Comparison of ENCODE assay signal across 27 cellular contexts in genomic region chr4:70603856-70604255, GRCh38. TPM values are rescaled to one million over a fixed set of nuclear protein-coding genes. Genes with fewer than 3 reads are reported as not detected.
DNase-seq lines count a peak whose midpoint lies in the region; ATAC-seq and TF ChIP-seq lines count a peak whose summit lies in the region.
"Had no signal": no experiment of that assay in that cellular context is flagged by ENCODE, and none has a peak within 500 bp of the region (broad histone marks: within the 10 kb centered on the region; RNA-seq: fewer than 3 reads in every experiment).

No MANE protein-coding gene starts in this region.

- no peaks in the 10 kb centered on the region for H4K20me1 ChIP-seq in DND-41 (ENCODE audit: insufficient read depth, low read length)

- H3K36me3 Mint-ChIP-seq in activated CD4-positive, alpha-beta memory T cell treated with anti-CD3 and anti-CD28 coated beads for 36 hours: no peaks in the 10 kb centered on the region
- H3K36me3 Mint-ChIP-seq: CD4-positive, CD25-positive, alpha-beta regulatory T cell; memory B cell; naive B cell had no signal

- no peak for ATAC-seq in DND-41 (ENCODE audit: insufficient read depth, low read depth)
- ATAC-seq: HCT116, right lobe of liver had no signal

- CTCF ChIA-PET in activated CD4-positive, alpha-beta memory T cell treated with anti-CD3 and anti-CD28 coated beads for 36 hours (lab: Charles Lee): interaction anchor here (1.6 kb wide), 1 partner anchor 1699 kb away, joined by 3 read pairs; no protein-coding TSS in a partner anchor

- H3K4me3 ChIP-seq in DND-41 (ENCODE audit: low read depth in 1 of 2, low read length in 2 of 2) (no peak overlapping the region), skeletal muscle cell (ENCODE audit: low read depth, low read length) (no peak overlapping the region)
- H3K4me3 ChIP-seq: dorsolateral prefrontal cortex, right lobe of liver had no signal

- no peaks in the 10 kb centered on the region for H3K27me3 ChIP-seq in DND-41 (ENCODE audit: insufficient read depth, low read length, poor library complexity)
- H3K27me3 ChIP-seq: right lobe of liver had no signal

- H3K27me3 Mint-ChIP-seq in activated CD4-positive, alpha-beta memory T cell treated with anti-CD3 and anti-CD28 coated beads for 36 hours: peaks cover 9% of the 10 kb centered on the region
- H3K27me3 Mint-ChIP-seq: memory B cell, naive B cell had no signal

- no peaks in the 10 kb centered on the region for H3K79me2 ChIP-seq in DND-41 (ENCODE audit: insufficient read depth, low read length)

- no peak overlapping the region for H3K4me2 ChIP-seq in DND-41 (ENCODE audit: insufficient read depth, low read length)
- H3K4me2 ChIP-seq: KMS-11 had no signal

- no peak overlapping the region for H3K4me3 Mint-ChIP-seq in activated CD4-positive, alpha-beta memory T cell treated with anti-CD3 and anti-CD28 coated beads for 36 hours
- H3K4me3 Mint-ChIP-seq: activated B cell treated with CpG ODN at 0.5 μM for 24 hours; activated CD4-positive, alpha-beta memory T cell treated with anti-CD3 and anti-CD28 coated beads, Interleukin-2, amount 10 ng/mL, durations not matched to agents 7 days and 5 days; CD4-positive, CD25-positive, alpha-beta regulatory T cell; memory B cell; naive B cell had no signal

- no peak for DNase-seq in DND-41
- DNase-seq in RKO (ENCODE audit: low spot score): peak; percentile 8
- peak; percentile 83 for DNase-seq in fibroblast of peridontal ligament (ENCODE audit: extremely low read depth)
- DNase-seq in skeletal muscle cell (ENCODE audit: low read depth): peak; percentile 27
- DNase-seq in dermis blood vessel endothelial cell: no peak
- no peak for DNase-seq in NCI-H345 treated with DMSO at 0.1 percent for 48 hours (lab: John Stamatoyannopoulos, UW; ENCODE audit: unreplicated experiment)
- DNase-seq in activated CD4-positive, alpha-beta memory T cell treated with anti-CD3 and anti-CD28 coated beads for 36 hours: no peak
- no peak for DNase-seq in COR-L47 (lab: John Stamatoyannopoulos, UW)
- DNase-seq: activated B cell treated with CpG ODN at 0.5 μM for 24 hours; activated CD4-positive, alpha-beta memory T cell treated with anti-CD3 and anti-CD28 coated beads, Interleukin-2, amount 10 ng/mL, durations not matched to agents 7 days and 5 days; activated gamma-delta T cell; CD4-positive, CD25-positive, alpha-beta regulatory T cell; dorsolateral prefrontal cortex; kidney glomerular epithelial cell; naive B cell; NCI-H187 treated with DMSO at 0.1 percent for 48 hours; NCI-H774; occipital lobe; right lobe of liver; stimulated activated CD8-positive, alpha-beta memory T cell treated with anti-CD3 and anti-CD28 coated beads, Interleukin-4, amount 100 ng/mL, for 48 hours; T1000 had no signal

- H3K27ac Mint-ChIP-seq in activated CD4-positive, alpha-beta memory T cell treated with anti-CD3 and anti-CD28 coated beads for 36 hours: no peak overlapping the region
- H3K27ac Mint-ChIP-seq: activated B cell treated with CpG ODN at 0.5 μM for 24 hours; activated CD4-positive, alpha-beta memory T cell treated with anti-CD3 and anti-CD28 coated beads, Interleukin-2, amount 10 ng/mL, durations not matched to agents 7 days and 5 days; CD4-positive, CD25-positive, alpha-beta regulatory T cell; memory B cell; naive B cell had no signal

- H2AFZ ChIP-seq in DND-41 (ENCODE audit: low read depth, low read length): peak overlapping the region; percentile 37; the same call in 1 of the 2 replicates

- no peak for TF ChIP-seq CTCF in DND-41 (IDR thresholded peaks at IDR 0.05; ENCODE audit: borderline replicate concordance, extremely low read depth, low read length, poor library complexity, severe bottlenecking)

- no peak overlapping the region for H3K9ac ChIP-seq in DND-41 (ENCODE audit: low read depth, low read length)
- H3K9ac ChIP-seq: KMS-11 had no signal

- H3K4me1 ChIP-seq in DND-41 (ENCODE audit: insufficient read depth, low read length): peaks cover 10% of the 10 kb centered on the region
- H3K4me1 ChIP-seq: right lobe of liver had no signal

- no peaks in the 10 kb centered on the region for H3K4me1 Mint-ChIP-seq in activated CD4-positive, alpha-beta memory T cell treated with anti-CD3 and anti-CD28 coated beads for 36 hours (ENCODE audit: low read depth)
- H3K4me1 Mint-ChIP-seq: activated B cell treated with CpG ODN at 0.5 μM for 24 hours; activated CD4-positive, alpha-beta memory T cell treated with anti-CD3 and anti-CD28 coated beads, Interleukin-2, amount 10 ng/mL, durations not matched to agents 7 days and 5 days; CD4-positive, CD25-positive, alpha-beta regulatory T cell had no signal

- H3K36me3 ChIP-seq in DND-41 (ENCODE audit: insufficient read depth, low read length): no peaks in the 10 kb centered on the region
- H3K36me3 ChIP-seq: right lobe of liver had no signal

- POLR2A ChIA-PET in activated CD4-positive, alpha-beta memory T cell treated with anti-CD3 and anti-CD28 coated beads for 36 hours (lab: Charles Lee): no interaction called here

- no peaks in the 10 kb centered on the region for H3K9me3 Mint-ChIP-seq in activated CD4-positive, alpha-beta memory T cell treated with anti-CD3 and anti-CD28 coated beads for 36 hours
- H3K9me3 Mint-ChIP-seq: activated B cell treated with CpG ODN at 0.5 μM for 24 hours; activated CD4-positive, alpha-beta memory T cell treated with anti-CD3 and anti-CD28 coated beads, Interleukin-2, amount 10 ng/mL, durations not matched to agents 7 days and 5 days; CD4-positive, CD25-positive, alpha-beta regulatory T cell; memory B cell; naive B cell had no signal

- no peak overlapping the region for H3K27ac ChIP-seq in DND-41 (ENCODE audit: low read length)
- H3K27ac ChIP-seq: dorsolateral prefrontal cortex, KMS-11, right lobe of liver had no signal

- intact Hi-C loops in activated CD4-positive, alpha-beta memory T cell treated with anti-CD3 and anti-CD28 coated beads for 36 hours (cut with micrococcal nuclease): loop anchor here (5.0 to 10.0 kb wide), 3 partner anchors 298 to 1698 kb away; partner anchors contain the start of gene MOB1B

- H3K9me3 ChIP-seq in DND-41 (ENCODE audit: insufficient read depth, low read length, severe bottlenecking): no peaks in the 10 kb centered on the region
- H3K9me3 ChIP-seq: right lobe of liver had no signal

RNA-seq across cellular contexts. Expression of gene AMBN, which starts 11.8 kb away (rescaled TPM):
- total RNA-seq in dermis blood vessel endothelial cell: not detected in 2 replicates
- not detected for total RNA-seq in activated CD4-positive, alpha-beta memory T cell treated with anti-CD3 and anti-CD28 coated beads for 36 hours
- total RNA-seq: activated B cell treated with CpG ODN at 0.5 μM for 24 hours; activated CD4-positive, alpha-beta memory T cell treated with anti-CD3 and anti-CD28 coated beads, Interleukin-2, amount 10 ng/mL, durations not matched to agents 7 days and 5 days; CD4-positive, CD25-positive, alpha-beta regulatory T cell; G401; HT-29; occipital lobe; right lobe of liver; urinary bladder had no signal

RNA-seq across cellular contexts. Expression of gene ENAM, which starts 24.7 kb away (rescaled TPM):
- not detected in 2 replicates for total RNA-seq in dermis blood vessel endothelial cell
- total RNA-seq in activated CD4-positive, alpha-beta memory T cell treated with anti-CD3 and anti-CD28 coated beads for 36 hours: not detected
- total RNA-seq: activated B cell treated with CpG ODN at 0.5 μM for 24 hours; activated CD4-positive, alpha-beta memory T cell treated with anti-CD3 and anti-CD28 coated beads, Interleukin-2, amount 10 ng/mL, durations not matched to agents 7 days and 5 days; CD4-positive, CD25-positive, alpha-beta regulatory T cell; G401; HT-29; occipital lobe had no signal

Comparison
In these comparisons a context has a peak if more than half of its experiments do, and no peak if none do; other contexts are left out.
1. DNase-seq: peak in RKO (single experiment), fibroblast of peridontal ligament (single experiment) and skeletal muscle cell (single experiment); none in DND-41 (single experiment), dermis blood vessel endothelial cell (single experiment), NCI-H345 treated with DMSO at 0.1 percent for 48 hours (single experiment), activated CD4-positive, alpha-beta memory T cell treated with anti-CD3 and anti-CD28 coated beads for 36 hours (single experiment) and COR-L47 (single experiment).